1 cellular context compared by ENCODE assay signal in the genomic region with DNA sequence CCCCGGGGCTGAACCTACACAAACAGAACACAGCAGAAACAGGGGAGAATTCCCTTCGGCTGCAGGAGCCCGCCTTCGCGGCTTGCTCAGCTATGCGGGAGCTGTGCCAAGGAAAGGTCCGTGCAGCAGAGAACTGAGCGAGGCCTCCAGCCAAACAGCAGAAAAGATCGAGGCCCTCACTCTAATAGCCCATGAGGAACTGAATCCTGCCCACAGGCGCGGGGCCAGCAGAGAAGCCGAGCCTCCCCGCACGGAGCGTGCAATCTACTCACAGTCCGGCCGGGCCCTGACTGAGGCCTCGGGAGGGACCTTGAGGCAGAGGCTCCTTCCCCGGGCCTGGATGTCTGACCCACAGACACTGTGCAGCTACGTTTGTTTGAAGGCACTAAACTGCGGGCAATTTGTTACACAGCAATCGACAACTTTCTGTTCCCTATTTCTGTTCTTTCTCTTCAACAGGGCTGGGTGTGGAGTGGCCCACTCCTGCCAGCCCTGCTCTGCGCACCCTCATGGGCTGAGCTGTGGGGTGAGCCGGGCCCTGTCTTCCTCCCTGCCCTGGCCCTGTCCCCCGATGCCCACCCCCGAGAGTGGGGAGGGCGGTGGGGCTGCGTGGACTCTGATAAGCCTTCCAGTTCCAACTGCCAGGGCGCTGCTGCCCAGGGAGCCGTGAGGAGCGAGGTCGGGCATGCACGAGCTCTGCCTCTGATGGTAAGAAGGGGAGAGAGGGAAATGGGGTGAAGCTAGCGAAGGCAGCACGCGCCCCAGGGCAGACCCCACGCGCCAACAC.
TF ChIP-seq lines count a peak whose summit lies in the region.

No MANE protein-coding gene starts in this region.

TF ChIP-seq in IMR-90, 13 proteins besides CTCF, POLR2A, EP300 and RAD21:
- TF ChIP-seq RFX5 (IDR thresholded peaks at IDR 0.05; ENCODE audit: low read depth, low read length) (no peak), MXI1 (IDR thresholded peaks at IDR 0.05; ENCODE audit: borderline replicate concordance, low read depth, low read length) (no peak), NFE2L2 (IDR thresholded peaks at IDR 0.05; ENCODE audit: low read depth, low read length) (no peak), MAFK (IDR thresholded peaks at IDR 0.05; ENCODE audit: low read depth, low read length) (no peak), SMC3 (IDR thresholded peaks at IDR 0.05; ENCODE audit: low read depth, low read length) (no peak), MAZ (IDR thresholded peaks at IDR 0.05; ENCODE audit: borderline replicate concordance, low read depth, low read length) (no peak), CEBPB (IDR thresholded peaks at IDR 0.05; ENCODE audit: low read depth, low read length) (no peak), CHD1 (IDR thresholded peaks at IDR 0.05; ENCODE audit: low read depth, low read length) (no peak), RCOR1 (IDR thresholded peaks at IDR 0.05; ENCODE audit: insufficient replicate concordance, low read length) (no peak), ELK1 (IDR thresholded peaks at IDR 0.05; ENCODE audit: borderline replicate concordance, low read depth, low read length) (no peak), USF2 (IDR thresholded peaks at IDR 0.05; ENCODE audit: low read depth, low read length) (no peak), BHLHE40 (IDR thresholded peaks at IDR 0.05; ENCODE audit: low read depth, low read length) (no peak), FOS (IDR thresholded peaks at IDR 0.05; ENCODE audit: low read depth, low read length) (no peak)
